Comparison of ENCODE assay signal across 8 cellular contexts in genomic region chr10:104337527-104337984, GRCh38. TPM values are rescaled to one million over a fixed set of nuclear protein-coding genes. Genes with fewer than 3 reads are reported as not detected.
DNase-seq lines count a peak whose midpoint lies in the region; ATAC-seq and TF ChIP-seq lines count a peak whose summit lies in the region.

No MANE protein-coding gene starts in this region.

- peak overlapping the region; percentile 83 for H3K27ac ChIP-seq in CD4-positive, alpha-beta memory T cell (ENCODE audit: low read depth, low read length)

- TF ChIP-seq CTCF in fibroblast of mammary gland (conservative IDR thresholded peaks at IDR 0.05; ENCODE audit: control insufficient read depth, insufficient read depth, low read depth, low read length) (no peak), neural crest cell (conservative IDR thresholded peaks at IDR 0.05) (no peak)

- peaks cover 0 to 25% of the 10 kb centered on the region in 2 donors for H3K36me3 Mint-ChIP-seq in CD4-positive, alpha-beta memory T cell
- H3K36me3 Mint-ChIP-seq in T-helper 2 cell treated with Interferon-gamma antibody and Interleukin-4, amounts not matched to agents 5 μg/mL and 100 μg/mL, for 36 hours (ENCODE audit: low read depth): peaks cover 18% of the 10 kb centered on the region
- H3K36me3 Mint-ChIP-seq in neural crest cell (ENCODE audit: low read depth): no peaks in the 10 kb centered on the region

- H3K9me3 ChIP-seq in CD4-positive, alpha-beta memory T cell (ENCODE audit: control insufficient read depth in 1 of 2, low read length in 2 of 2): no peaks in the 10 kb centered on the region

- peaks cover 54% of the 10 kb centered on the region for H3K4me1 ChIP-seq in CD4-positive, alpha-beta memory T cell (ENCODE audit: insufficient read depth, low read length)

- H3K9me3 Mint-ChIP-seq in CD4-positive, alpha-beta memory T cell: no peaks in the 10 kb centered on the region
- no peaks in the 10 kb centered on the region for H3K9me3 Mint-ChIP-seq in T-helper 2 cell treated with Interferon-gamma antibody and Interleukin-4, amounts not matched to agents 5 μg/mL and 100 μg/mL, for 36 hours
- H3K9me3 Mint-ChIP-seq in neural crest cell: no peaks in the 10 kb centered on the region

- CTCF ChIA-PET in CD4-positive, alpha-beta memory T cell (lab: Charles Lee; ENCODE audit: partially characterized antibody): interaction anchor here (0.7 to 7.1 kb wide), 13 partner anchors 8 to 83 kb away, joined by 3 to 100 read pairs (median 6); partner anchors contain the start of genes CFAP58 and GSTO1

- H3K4me1 Mint-ChIP-seq in CD4-positive, alpha-beta memory T cell: peaks cover 34 to 68% (median 47%) of the 10 kb centered on the region in 4 donors
- peaks cover 53% of the 10 kb centered on the region for H3K4me1 Mint-ChIP-seq in T-helper 2 cell treated with Interferon-gamma antibody and Interleukin-4, amounts not matched to agents 5 μg/mL and 100 μg/mL, for 36 hours (ENCODE audit: low read depth)
- H3K4me1 Mint-ChIP-seq in neural crest cell: peaks cover 39% of the 10 kb centered on the region

- no peaks in the 10 kb centered on the region for H3K27me3 ChIP-seq in CD4-positive, alpha-beta memory T cell (ENCODE audit: insufficient read depth, low read length)

- H3K27ac Mint-ChIP-seq in CD4-positive, alpha-beta memory T cell: peak overlapping the region; percentile 86 to 99 (median 94)
- H3K27ac Mint-ChIP-seq in T-helper 2 cell treated with Interferon-gamma antibody and Interleukin-4, amounts not matched to agents 5 μg/mL and 100 μg/mL, for 36 hours: peak overlapping the region; percentile 100
- peak overlapping the region; percentile 43 for H3K27ac Mint-ChIP-seq in neural crest cell (ENCODE audit: unreplicated experiment)

- no peaks in the 10 kb centered on the region for H3K36me3 ChIP-seq in CD4-positive, alpha-beta memory T cell (ENCODE audit: insufficient read depth, low read length)

- peaks cover 0 to 3% of the 10 kb centered on the region in 2 donors for H3K27me3 Mint-ChIP-seq in CD4-positive, alpha-beta memory T cell
- peaks cover 5% of the 10 kb centered on the region for H3K27me3 Mint-ChIP-seq in T-helper 2 cell treated with Interferon-gamma antibody and Interleukin-4, amounts not matched to agents 5 μg/mL and 100 μg/mL, for 36 hours (ENCODE audit: low read depth)
- peaks cover 83% of the 10 kb centered on the region for H3K27me3 Mint-ChIP-seq in neural crest cell (ENCODE audit: low read depth)

- POLR2A ChIA-PET in CD4-positive, alpha-beta memory T cell (lab: Charles Lee; ENCODE audit: partially characterized antibody): interaction anchor here (1.3 to 6.4 kb wide), 8 partner anchors 10 to 216 kb away, joined by 3 to 179 read pairs (median 12); partner anchors contain the start of genes CFAP58, GSTO1, GSTO2 and SFR1

- peak overlapping the region; percentile 51 to 80 for H3K4me3 ChIP-seq in CD4-positive, alpha-beta memory T cell (ENCODE audit: low read length in 2 of 2)
- peak overlapping the region; percentile 73 for H3K4me3 ChIP-seq in fibroblast of mammary gland (ENCODE audit: control insufficient read depth, low read depth, low read length)

- DNase-seq in CD4-positive, alpha-beta memory T cell: no peak
- no peak for DNase-seq in T-helper 2 cell treated with Interferon-gamma antibody and Interleukin-4, amounts not matched to agents 5 μg/mL and 100 μg/mL, for 36 hours (ENCODE audit: low spot score)
- DNase-seq in fibroblast of mammary gland (ENCODE audit: low read depth): peak; percentile 47
- DNase-seq in neural crest cell (ENCODE audit: low read depth, low spot score): no peak
- no peak for DNase-seq in mucosa of gallbladder (ENCODE audit: low spot score)
- no peak for DNase-seq in NCI-H2227 (lab: John Stamatoyannopoulos, UW; ENCODE audit: unreplicated experiment)

- peak; percentile 51 for ATAC-seq in GM19438 (IDR thresholded peaks at IDR 0.05; ENCODE audit: low read depth, unreplicated experiment)
- peak; percentile 44 for ATAC-seq in HG03432 (IDR thresholded peaks at IDR 0.05; ENCODE audit: unreplicated experiment)

- peak overlapping the region; percentile 96 to 100 (median 99) for H3K4me3 Mint-ChIP-seq in CD4-positive, alpha-beta memory T cell
- H3K4me3 Mint-ChIP-seq in T-helper 2 cell treated with Interferon-gamma antibody and Interleukin-4, amounts not matched to agents 5 μg/mL and 100 μg/mL, for 36 hours: peak overlapping the region; percentile 97
- H3K4me3 Mint-ChIP-seq in neural crest cell: peak overlapping the region; percentile 94

- intact Hi-C loops in CD4-positive, alpha-beta memory T cell (cut with micrococcal nuclease): no loop called here

RNA-seq across cellular contexts. Expression of gene ITPRIP, which starts 0.7 kb away (rescaled TPM):
- 10 to 100 TPM; 15.6 to 15.7 TPM for total RNA-seq in CD4-positive, alpha-beta memory T cell
- polyA plus RNA-seq in CD4-positive, alpha-beta memory T cell: 10 to 100 TPM; 10.3 to 12.8 TPM
- total RNA-seq in neural crest cell (14.9 and 15.6 TPM in 2 replicates), mucosa of gallbladder (14.8 TPM)

RNA-seq across cellular contexts. Expression of gene CFAP58, which starts 16.1 kb away (rescaled TPM):
- total RNA-seq in CD4-positive, alpha-beta memory T cell: not detected
- not detected for polyA plus RNA-seq in CD4-positive, alpha-beta memory T cell
- total RNA-seq in neural crest cell: 0.44 and 0.45 TPM in 2 replicates
- total RNA-seq in mucosa of gallbladder: 0.12 TPM

Comparison
In these comparisons a context has a peak if more than half of its experiments do, and no peak if none do; other contexts are left out.
1. H3K27ac Mint-ChIP-seq: peak in every context shown above with its lines; median percentile 100 in T-helper 2 cell treated with Interferon-gamma antibody and Interleukin-4, amounts not matched to agents 5 μg/mL and 100 μg/mL, for 36 hours; 94 in CD4-positive, alpha-beta memory T cell; 43 in neural crest cell.